ENCODE assay signal across 27 cellular contexts in genomic region chr11:130877532-130877931, GRCh38. TPM values are rescaled to one million over a fixed set of nuclear protein-coding genes. Genes with fewer than 3 reads are reported as not detected.
A peak's percentile ranks its signal among the peaks of the same experiment; 100 is the strongest.
DNase-seq lines count a peak whose midpoint lies in the region; ATAC-seq and TF ChIP-seq lines count a peak whose summit lies in the region.
"Had no signal": no experiment of that assay in that cellular context is flagged by ENCODE, and none has a peak within 500 bp of the region (broad histone marks: within the 10 kb centered on the region; RNA-seq: fewer than 3 reads in every experiment).

No MANE protein-coding gene starts in this region.

- H3K4me1 ChIP-seq in esophagus muscularis mucosa, result peaks cover 24 to 28% (median 27%) of the 10 kb centered on the region in 4 donors
- no peaks in the 10 kb centered on the region for H3K4me1 ChIP-seq in mucosa of descending colon (ENCODE audit: low read depth)
- H3K4me1 ChIP-seq in spleen, result no peaks in the 10 kb centered on the region

- no peak for TF ChIP-seq POLR2A in esophagus muscularis mucosa (IDR thresholded peaks at IDR 0.05; ENCODE audit: low read depth)
- TF ChIP-seq POLR2A in spleen (IDR thresholded peaks at IDR 0.05), result no peak

- peak overlapping the region in 3 of 4 donors; percentile 49 to 76 (median 52) for H3K27ac ChIP-seq in esophagus muscularis mucosa (replicated peaks in 1 of 4)
- peak overlapping the region; percentile 51 for H3K27ac ChIP-seq in temporal lobe (ENCODE audit: low read depth, low read length)
- H3K27ac ChIP-seq in spleen, result peak overlapping the region in 2 of 8 donors; percentile 7 to 13
- H3K27ac ChIP-seq: 22Rv1, epithelial cell of prostate, RWPE1 had no signal

- H3K9me3 ChIP-seq in esophagus muscularis mucosa (no peaks in the 10 kb centered on the region), mucosa of descending colon (no peaks in the 10 kb centered on the region), spleen (no peaks in the 10 kb centered on the region)
- H3K9me3 ChIP-seq: MG63, SK-N-SH, upper lobe of left lung had no signal

- TF ChIP-seq EP300 in esophagus muscularis mucosa (IDR thresholded peaks at IDR 0.05), result no peak

- DNase-seq in activated naive CD8-positive, alpha-beta T cell treated with anti-CD3 and anti-CD28 coated beads for 36 hours, result no peak
- DNase-seq in esophagus muscularis mucosa (ENCODE audit: extremely low spot score) (no peak), mucosa of descending colon (no peak), spleen (no peak)
- DNase-seq in activated naive CD4-positive, alpha-beta T cell treated with Interleukin-2 at 50 U/mL for 16 hours, result no peak
- DNase-seq in activated CD4-positive, alpha-beta T cell treated with anti-CD3 and anti-CD28 coated beads for 1 hour, result no peak
- DNase-seq: activated CD4-positive, alpha-beta T cell treated with anti-CD3 and anti-CD28 coated beads for 48 hours; activated naive CD4-positive, alpha-beta T cell treated with anti-CD3 and anti-CD28 coated beads for 36 hours; activated T-cell treated with anti-CD3 and anti-CD28 coated beads, Interleukin-2, amount 50 U/mL, for 48 hours; CD4-positive, alpha-beta memory T cell; DMS153; MG63; naive B cell; NCI-H1417; NCI-H2081; NCI-H226; NCI-H82; SK-N-SH; stimulated activated CD4-positive, alpha-beta T cell treated with anti-CD3 and anti-CD28 coated beads, Interleukin-12 subunit alpha, Interleukin-12 subunit beta, amount 100 ng/mL, for 4 hours; stimulated activated CD4-positive, alpha-beta T cell treated with anti-CD3 and anti-CD28 coated beads, Interleukin-4, amount 100 ng/mL, for 24 hours; stimulated activated naive CD4-positive, alpha-beta T cell treated with Interleukin-2 at 50 U/mL for 16 hours; upper lobe of left lung had no signal

- H3K4me1 Mint-ChIP-seq in activated naive CD8-positive, alpha-beta T cell (ENCODE audit: low read depth), result peaks cover 4% of the 10 kb centered on the region
- H3K4me1 Mint-ChIP-seq in activated naive CD8-positive, alpha-beta T cell treated with anti-CD3 and anti-CD28 coated beads for 36 hours, result peaks cover 3% of the 10 kb centered on the region
- H3K4me1 Mint-ChIP-seq: CD4-positive, alpha-beta memory T cell; naive B cell had no signal

- TF ChIP-seq CTCF in esophagus muscularis mucosa (IDR thresholded peaks at IDR 0.05) (no peak), mucosa of descending colon (IDR thresholded peaks at IDR 0.05) (no peak), spleen (IDR thresholded peaks at IDR 0.05 in 8 of 11, conservative IDR thresholded peaks at IDR 0.05 in 3 of 11) (no peak)

- H3K36me3 Mint-ChIP-seq in activated naive CD8-positive, alpha-beta T cell, result peaks cover 10% of the 10 kb centered on the region
- peaks cover 10% of the 10 kb centered on the region for H3K36me3 Mint-ChIP-seq in activated naive CD8-positive, alpha-beta T cell treated with anti-CD3 and anti-CD28 coated beads for 36 hours

- H3K9me3 Mint-ChIP-seq in activated naive CD8-positive, alpha-beta T cell (ENCODE audit: low read depth), result no peaks in the 10 kb centered on the region
- no peaks in the 10 kb centered on the region for H3K9me3 Mint-ChIP-seq in activated naive CD8-positive, alpha-beta T cell treated with anti-CD3 and anti-CD28 coated beads for 36 hours
- H3K9me3 Mint-ChIP-seq: activated naive CD4-positive, alpha-beta T cell treated with anti-CD3 and anti-CD28 coated beads for 36 hours; CD4-positive, alpha-beta memory T cell; naive B cell had no signal

- no peaks in the 10 kb centered on the region for H3K27me3 Mint-ChIP-seq in activated naive CD8-positive, alpha-beta T cell
- H3K27me3 Mint-ChIP-seq in activated naive CD8-positive, alpha-beta T cell treated with anti-CD3 and anti-CD28 coated beads for 36 hours, result no peaks in the 10 kb centered on the region
- H3K27me3 Mint-ChIP-seq: CD4-positive, alpha-beta memory T cell; naive B cell had no signal

- H3K36me3 ChIP-seq in esophagus muscularis mucosa (peaks cover 49 to 88% (median 76%) of the 10 kb centered on the region in 4 donors), mucosa of descending colon (ENCODE audit: low read depth) (no peaks in the 10 kb centered on the region), spleen (peaks cover 0 to 100% (median 80%) of the 10 kb centered on the region in 6 donors)

- ATAC-seq in mucosa of descending colon, result peak; percentile 29

- H3K4me3 ChIP-seq in esophagus muscularis mucosa (no peak overlapping the region), mucosa of descending colon (no peak overlapping the region), spleen (no peak overlapping the region)
- H3K4me3 ChIP-seq: MG63, upper lobe of left lung had no signal

- intact Hi-C loops in esophagus muscularis mucosa (cut with DNase I) (no loop called here), mucosa of descending colon (cut with DNase I, micrococcal nuclease) (no loop called here), spleen (cut with DNase I; ENCODE audit: low total_unique reads) (no loop called here)

- no peak overlapping the region for H3K4me3 Mint-ChIP-seq in activated naive CD8-positive, alpha-beta T cell
- H3K4me3 Mint-ChIP-seq in activated naive CD8-positive, alpha-beta T cell treated with anti-CD3 and anti-CD28 coated beads for 36 hours, result no peak overlapping the region
- H3K4me3 Mint-ChIP-seq: activated naive CD4-positive, alpha-beta T cell treated with anti-CD3 and anti-CD28 coated beads for 36 hours; CD4-positive, alpha-beta memory T cell; naive B cell had no signal

- H3K27ac Mint-ChIP-seq in activated naive CD8-positive, alpha-beta T cell, result peak overlapping the region; percentile 19
- H3K27ac Mint-ChIP-seq in activated naive CD8-positive, alpha-beta T cell treated with anti-CD3 and anti-CD28 coated beads for 36 hours, result no peak overlapping the region
- H3K27ac Mint-ChIP-seq: activated naive CD4-positive, alpha-beta T cell treated with anti-CD3 and anti-CD28 coated beads for 36 hours had no signal

- H3K27me3 ChIP-seq in esophagus muscularis mucosa, result no peaks in the 10 kb centered on the region
- H3K27me3 ChIP-seq in spleen (replicated peaks in 1 of 7), result no peaks in the 10 kb centered on the region
- H3K27me3 ChIP-seq: MG63, upper lobe of left lung had no signal

RNA-seq across cellular contexts. Expression of gene SNX19, which starts 38.7 kb away (rescaled TPM):
- 10 to 100 TPM; 24.8 to 27.0 TPM for total RNA-seq in activated naive CD8-positive, alpha-beta T cell treated with anti-CD3 and anti-CD28 coated beads for 36 hours
- total RNA-seq in esophagus muscularis mucosa (100 to 1,000 TPM in 2 of 4 donors, 10 to 100 TPM in 2; 87.6 to 118 (median 95.8) TPM), mucosa of descending colon (10 to 100 TPM; 53.1 to 87.5 (median 76.7) TPM), temporal lobe (44.3 TPM), spleen (100 to 1,000 TPM in 3 of 7 donors, 10 to 100 TPM in 4; 46.2 to 121 (median 85.0) TPM)
- polyA plus RNA-seq in spleen, result 10 to 100 TPM in 2 of 3 donors, 1 to 10 TPM in 1; 6.0 to 12.9 (median 11.0) TPM
